ENCODE assay signal across 27 cellular contexts in genomic region chr19:54105796-54106195, GRCh38. TPM values are rescaled to one million over a fixed set of nuclear protein-coding genes. Genes with fewer than 3 reads are reported as not detected.
DNase-seq lines count a peak whose midpoint lies in the region; ATAC-seq and TF ChIP-seq lines count a peak whose summit lies in the region.
"Had no signal": no experiment of that assay in that cellular context is flagged by ENCODE, and none has a peak within 500 bp of the region (broad histone marks: within the 10 kb centered on the region; RNA-seq: fewer than 3 reads in every experiment).

No MANE protein-coding gene starts in this region.

- peaks cover 31% of the 10 kb centered on the region for H3K4me1 Mint-ChIP-seq in activated naive CD4-positive, alpha-beta T cell treated with anti-CD3 and anti-CD28 coated beads, Interleukin-2, amount 10 ng/mL, durations not matched to agents 7 days and 5 days
- H3K4me1 Mint-ChIP-seq in activated naive CD4-positive, alpha-beta T cell treated with anti-CD3 and anti-CD28 coated beads for 36 hours (ENCODE audit: low read depth), result peaks cover 34% of the 10 kb centered on the region
- peaks cover 9% of the 10 kb centered on the region for H3K4me1 Mint-ChIP-seq in endothelial cell (ENCODE audit: unreplicated experiment)
- H3K4me1 Mint-ChIP-seq in activated CD4-positive, alpha-beta T cell treated with anti-CD3 and anti-CD28 coated beads for 36 hours, result peaks cover 17% of the 10 kb centered on the region

- H3K27me3 ChIP-seq in H7 (ENCODE audit: control insufficient read depth, insufficient read depth, low read length), result no peaks in the 10 kb centered on the region
- H3K27me3 ChIP-seq in sigmoid colon, result no peaks in the 10 kb centered on the region
- no peaks in the 10 kb centered on the region for H3K27me3 ChIP-seq in SJCRH30
- H3K27me3 ChIP-seq: brain microvascular endothelial cell, pancreas, upper lobe of right lung had no signal

- peaks cover 37% of the 10 kb centered on the region for H3K36me3 Mint-ChIP-seq in activated naive CD4-positive, alpha-beta T cell treated with anti-CD3 and anti-CD28 coated beads, Interleukin-2, amount 10 ng/mL, durations not matched to agents 7 days and 5 days
- H3K36me3 Mint-ChIP-seq in activated naive CD4-positive, alpha-beta T cell treated with anti-CD3 and anti-CD28 coated beads for 36 hours (ENCODE audit: low read depth), result peaks cover 23% of the 10 kb centered on the region
- peaks cover 28% of the 10 kb centered on the region for H3K36me3 Mint-ChIP-seq in endothelial cell (ENCODE audit: low read depth, unreplicated experiment)
- peaks cover 32% of the 10 kb centered on the region for H3K36me3 Mint-ChIP-seq in activated CD4-positive, alpha-beta T cell treated with anti-CD3 and anti-CD28 coated beads for 36 hours (ENCODE audit: low read depth)

- POLR2A ChIA-PET in activated CD4-positive, alpha-beta T cell treated with anti-CD3 and anti-CD28 coated beads for 36 hours (lab: Charles Lee), result no interaction called here

- TF ChIP-seq EP300 in sigmoid colon (IDR thresholded peaks at IDR 0.05), result no peak

- H3K36me3 ChIP-seq in H7 (replicated peaks; ENCODE audit: control insufficient read depth, insufficient read depth, low read length) (peaks cover 34% of the 10 kb centered on the region), sigmoid colon (peaks cover 8 to 56% (median 39%) of the 10 kb centered on the region in 4 donors), SJCRH30 (peaks cover 13% of the 10 kb centered on the region; the same call in 1 of the 2 replicates)

- no peak overlapping the region for H3K4me3 ChIP-seq in H7 (ENCODE audit: insufficient read depth, low read depth, low read length)
- H3K4me3 ChIP-seq in sigmoid colon, result no peak overlapping the region
- no peak overlapping the region for H3K4me3 ChIP-seq in SJCRH30
- H3K4me3 ChIP-seq: pancreas, upper lobe of right lung had no signal

- CTCF ChIA-PET in activated naive CD4-positive, alpha-beta T cell treated with anti-CD3 and anti-CD28 coated beads, Interleukin-2, amount 10 ng/mL, durations not matched to agents 7 days and 5 days (lab: Charles Lee), result no interaction called here
- CTCF ChIA-PET in activated naive CD4-positive, alpha-beta T cell treated with anti-CD3 and anti-CD28 coated beads for 36 hours (lab: Charles Lee), result no interaction called here
- CTCF ChIA-PET in activated CD4-positive, alpha-beta T cell treated with anti-CD3 and anti-CD28 coated beads for 36 hours (lab: Charles Lee), result no interaction called here

- no peaks in the 10 kb centered on the region for H3K9me3 Mint-ChIP-seq in activated naive CD4-positive, alpha-beta T cell treated with anti-CD3 and anti-CD28 coated beads, Interleukin-2, amount 10 ng/mL, durations not matched to agents 7 days and 5 days
- H3K9me3 Mint-ChIP-seq in activated naive CD4-positive, alpha-beta T cell treated with anti-CD3 and anti-CD28 coated beads for 36 hours, result no peaks in the 10 kb centered on the region
- H3K9me3 Mint-ChIP-seq in endothelial cell (ENCODE audit: unreplicated experiment), result no peaks in the 10 kb centered on the region
- no peaks in the 10 kb centered on the region for H3K9me3 Mint-ChIP-seq in activated CD4-positive, alpha-beta T cell treated with anti-CD3 and anti-CD28 coated beads for 36 hours (ENCODE audit: low read depth)
- H3K9me3 Mint-ChIP-seq: naive thymus-derived CD8-positive, alpha-beta T cell; T-cell had no signal

- no peaks in the 10 kb centered on the region for H3K27me3 Mint-ChIP-seq in activated naive CD4-positive, alpha-beta T cell treated with anti-CD3 and anti-CD28 coated beads, Interleukin-2, amount 10 ng/mL, durations not matched to agents 7 days and 5 days
- H3K27me3 Mint-ChIP-seq in activated naive CD4-positive, alpha-beta T cell treated with anti-CD3 and anti-CD28 coated beads for 36 hours (ENCODE audit: low read depth), result no peaks in the 10 kb centered on the region
- peaks cover 11% of the 10 kb centered on the region for H3K27me3 Mint-ChIP-seq in endothelial cell (ENCODE audit: unreplicated experiment)
- no peaks in the 10 kb centered on the region for H3K27me3 Mint-ChIP-seq in activated CD4-positive, alpha-beta T cell treated with anti-CD3 and anti-CD28 coated beads for 36 hours
- H3K27me3 Mint-ChIP-seq: naive thymus-derived CD8-positive, alpha-beta T cell; T-cell had no signal

- 90 to 92% methylated on average over 10 of the region's 10 CpGs for WGBS in sigmoid colon, 2 donors

- TF ChIP-seq CTCF in endothelial cell (IDR thresholded peaks at IDR 0.05; ENCODE audit: unreplicated experiment) (no peak), sigmoid colon (IDR thresholded peaks at IDR 0.05) (no peak)

- peak overlapping the region; percentile 62 for H3K27ac Mint-ChIP-seq in activated naive CD4-positive, alpha-beta T cell treated with anti-CD3 and anti-CD28 coated beads, Interleukin-2, amount 10 ng/mL, durations not matched to agents 7 days and 5 days
- no peak overlapping the region for H3K27ac Mint-ChIP-seq in activated naive CD4-positive, alpha-beta T cell treated with anti-CD3 and anti-CD28 coated beads for 36 hours
- no peak overlapping the region for H3K27ac Mint-ChIP-seq in endothelial cell (ENCODE audit: unreplicated experiment)
- no peak overlapping the region for H3K27ac Mint-ChIP-seq in activated CD4-positive, alpha-beta T cell treated with anti-CD3 and anti-CD28 coated beads for 36 hours
- H3K27ac Mint-ChIP-seq: T-cell had no signal

- DNase-seq in activated naive CD4-positive, alpha-beta T cell treated with anti-CD3 and anti-CD28 coated beads, Interleukin-2, amount 10 ng/mL, durations not matched to agents 7 days and 5 days, result no peak
- DNase-seq in activated naive CD4-positive, alpha-beta T cell treated with anti-CD3 and anti-CD28 coated beads for 36 hours, result no peak
- DNase-seq in H7 (peak; percentile 24), endothelial cell (ENCODE audit: low spot score) (no peak), sigmoid colon (peak; percentile 39), SJCRH30 (no peak), GDM1 (lab: John Stamatoyannopoulos, UW) (no peak)
- no peak for DNase-seq in activated CD4-positive, alpha-beta T cell treated with anti-CD3 and anti-CD28 coated beads for 36 hours
- DNase-seq: ACHN; brain microvascular endothelial cell; DND-41; GOT3; Karpas-422; naive thymus-derived CD8-positive, alpha-beta T cell; NCI-H1436 treated with DMSO at 0.1 percent for 48 hours; NCI-H345; NCI-H748 treated with DMSO at 0.1 percent for 48 hours; pancreas; stimulated activated CD4-positive, alpha-beta T cell treated with anti-CD3 and anti-CD28 coated beads, Interleukin-4, amount 100 ng/mL, for 1 hour; T-cell; upper lobe of right lung had no signal

- intact Hi-C loops in activated naive CD4-positive, alpha-beta T cell treated with anti-CD3 and anti-CD28 coated beads for 36 hours (cut with micrococcal nuclease), result no loop called here
- intact Hi-C loops in sigmoid colon (cut with DNase I), result no loop called here
- intact Hi-C loops in activated CD4-positive, alpha-beta T cell treated with anti-CD3 and anti-CD28 coated beads for 36 hours (cut with DNase I, micrococcal nuclease), result no loop called here

- H3K4me3 Mint-ChIP-seq in activated naive CD4-positive, alpha-beta T cell treated with anti-CD3 and anti-CD28 coated beads, Interleukin-2, amount 10 ng/mL, durations not matched to agents 7 days and 5 days, result no peak overlapping the region
- no peak overlapping the region for H3K4me3 Mint-ChIP-seq in activated naive CD4-positive, alpha-beta T cell treated with anti-CD3 and anti-CD28 coated beads for 36 hours
- peak overlapping the region; percentile 4 for H3K4me3 Mint-ChIP-seq in endothelial cell (ENCODE audit: unreplicated experiment)
- H3K4me3 Mint-ChIP-seq in activated CD4-positive, alpha-beta T cell treated with anti-CD3 and anti-CD28 coated beads for 36 hours, result no peak overlapping the region

- no peak for ATAC-seq in activated CD4-positive, alpha-beta T cell treated with anti-CD3 and anti-CD28 coated beads for 36 hours
- ATAC-seq: activated CD4-positive, CD25-positive, alpha-beta regulatory T cell treated with anti-CD3 and anti-CD28 coated beads, Interleukin-2, amount 50 U/mL, for 24 hours; HepG2; left lobe of liver; naive thymus-derived CD8-positive, alpha-beta T cell; pancreas; T-cell; upper lobe of right lung had no signal

- H3K27ac ChIP-seq in sigmoid colon (no peak overlapping the region), SJCRH30 (no peak overlapping the region)
- H3K27ac ChIP-seq: brain microvascular endothelial cell, epithelial cell of prostate, pancreas, upper lobe of right lung had no signal

- H3K9me3 ChIP-seq in sigmoid colon, result no peaks in the 10 kb centered on the region
- H3K9me3 ChIP-seq in SJCRH30 (replicated peaks), result no peaks in the 10 kb centered on the region
- H3K9me3 ChIP-seq: pancreas, upper lobe of right lung had no signal

- H3K4me1 ChIP-seq in sigmoid colon, result peaks cover 0 to 18% (median 16%) of the 10 kb centered on the region in 4 donors
- H3K4me1 ChIP-seq in SJCRH30, result no peaks in the 10 kb centered on the region

- TF ChIP-seq POLR2A in sigmoid colon (IDR thresholded peaks at IDR 0.05), result no peak

RNA-seq across cellular contexts. Expression of gene NDUFA3, which starts 3.1 kb away (rescaled TPM):
- 100 to 1,000 TPM; 110 to 120 TPM for total RNA-seq in activated naive CD4-positive, alpha-beta T cell treated with anti-CD3 and anti-CD28 coated beads for 36 hours
- total RNA-seq in H7 (2014; rRNA removed; shearing (Covaris generic)), result 111 and 113 TPM in 2 replicates
- total RNA-seq in endothelial cell (ENCODE audit: unreplicated experiment) (126 TPM), sigmoid colon (10 to 100 TPM; 18.8 to 32.4 (median 20.2) TPM)
- polyA plus RNA-seq in sigmoid colon, result 100 to 1,000 TPM; 151 to 207 (median 184) TPM
- 40.4 and 62.0 TPM in 2 replicates for total RNA-seq in SJCRH30 (2014; rRNA removed; shearing (Covaris generic))
- 100 to 1,000 TPM in 1 of 2 experiments, 10 to 100 TPM in 1; 99.9 to 158 TPM for total RNA-seq in activated CD4-positive, alpha-beta T cell treated with anti-CD3 and anti-CD28 coated beads for 36 hours

RNA-seq across cellular contexts. Expression of gene OSCAR, which starts 5.2 kb away (rescaled TPM):
- under 1 TPM; 0.17 to 0.36 TPM for total RNA-seq in activated naive CD4-positive, alpha-beta T cell treated with anti-CD3 and anti-CD28 coated beads for 36 hours
- 0.66 and 1.8 TPM in 2 replicates for total RNA-seq in H7 (2014; rRNA removed; shearing (Covaris generic))
- total RNA-seq in endothelial cell (ENCODE audit: unreplicated experiment) (0.21 TPM), sigmoid colon (1 to 10 TPM in 2 of 4 donors, not detected in 2; 3.0 to 3.1 TPM)
- polyA plus RNA-seq in sigmoid colon, result 1 to 10 TPM in 1 of 3 donors, under 1 TPM in 1, not detected in 1; 0.93 to 4.2 TPM
- 0.26 TPM in 1 of 2 replicates, not detected in the other for total RNA-seq in SJCRH30 (2014; rRNA removed; shearing (Covaris generic))
- total RNA-seq in activated CD4-positive, alpha-beta T cell treated with anti-CD3 and anti-CD28 coated beads for 36 hours, result under 1 TPM; 0.67 to 0.71 TPM
- total RNA-seq: glomerular endothelial cell, HepG2 had no signal

RNA-seq across cellular contexts. Expression of gene TFPT, which starts 9.7 kb away (rescaled TPM):
- total RNA-seq in activated naive CD4-positive, alpha-beta T cell treated with anti-CD3 and anti-CD28 coated beads for 36 hours, result 10 to 100 TPM; 17.0 to 17.3 TPM
- 22.4 and 24.3 TPM in 2 replicates for total RNA-seq in H7 (2014; rRNA removed; shearing (Covaris generic))
- total RNA-seq in endothelial cell (ENCODE audit: unreplicated experiment) (24.8 TPM), sigmoid colon (10 to 100 TPM; 18.2 to 24.7 (median 20.4) TPM)
- polyA plus RNA-seq in sigmoid colon, result 10 to 100 TPM; 22.2 to 28.6 (median 25.2) TPM
- total RNA-seq in SJCRH30 (2014; rRNA removed; shearing (Covaris generic)), result 10.0 and 10.3 TPM in 2 replicates
- total RNA-seq in activated CD4-positive, alpha-beta T cell treated with anti-CD3 and anti-CD28 coated beads for 36 hours, result 10 to 100 TPM; 28.5 to 39.3 TPM

RNA-seq across cellular contexts. Expression of gene PRPF31, which starts 9.8 kb away (rescaled TPM):
- total RNA-seq in activated naive CD4-positive, alpha-beta T cell treated with anti-CD3 and anti-CD28 coated beads for 36 hours, result 10 to 100 TPM; 67.5 to 71.8 TPM
- total RNA-seq in H7 (2014; rRNA removed; shearing (Covaris generic)), result 81.7 and 100 TPM in 2 replicates
- 71.7 TPM for total RNA-seq in endothelial cell (ENCODE audit: unreplicated experiment)
- total RNA-seq in sigmoid colon, result 10 to 100 TPM; 48.7 to 53.5 (median 51.5) TPM
- polyA plus RNA-seq in sigmoid colon, result 10 to 100 TPM; 25.0 to 60.9 (median 36.6) TPM
- 65.6 and 67.3 TPM in 2 replicates for total RNA-seq in SJCRH30 (2014; rRNA removed; shearing (Covaris generic))
- 100 to 1,000 TPM in 1 of 2 experiments, 10 to 100 TPM in 1; 85.5 to 115 TPM for total RNA-seq in activated CD4-positive, alpha-beta T cell treated with anti-CD3 and anti-CD28 coated beads for 36 hours

RNA-seq across cellular contexts. Expression of gene TARM1, which starts 24.6 kb away (rescaled TPM):
- total RNA-seq in activated naive CD4-positive, alpha-beta T cell treated with anti-CD3 and anti-CD28 coated beads for 36 hours, result not detected
- total RNA-seq in H7 (2014; rRNA removed; shearing (Covaris generic)), result not detected in 2 replicates
- total RNA-seq in endothelial cell (ENCODE audit: unreplicated experiment) (not detected), sigmoid colon (not detected)
- not detected for polyA plus RNA-seq in sigmoid colon
- total RNA-seq in SJCRH30 (2014; rRNA removed; shearing (Covaris generic)), result not detected in 2 replicates
- total RNA-seq in activated CD4-positive, alpha-beta T cell treated with anti-CD3 and anti-CD28 coated beads for 36 hours, result not detected
- total RNA-seq: glomerular endothelial cell; HepG2; left lobe of liver; naive thymus-derived CD8-positive, alpha-beta T cell; pancreas; T-cell; upper lobe of right lung had no signal
- polyA plus RNA-seq: BJ; HepG2; naive thymus-derived CD8-positive, alpha-beta T cell; pancreas had no signal

Comparison
In these comparisons a context has a peak if more than half of its experiments do, and no peak if none do; other contexts are left out.
1. DNase-seq: peak in H7 (single experiment) and sigmoid colon (single experiment); none in activated naive CD4-positive, alpha-beta T cell treated with anti-CD3 and anti-CD28 coated beads, Interleukin-2, amount 10 ng/mL, durations not matched to agents 7 days and 5 days (single experiment), activated naive CD4-positive, alpha-beta T cell treated with anti-CD3 and anti-CD28 coated beads for 36 hours (single experiment), endothelial cell (single experiment), SJCRH30 (0 of 2), GDM1 (single experiment) and activated CD4-positive, alpha-beta T cell treated with anti-CD3 and anti-CD28 coated beads for 36 hours (single experiment).